35 cellular contexts compared by ENCODE assay signal in the genomic region with DNA sequence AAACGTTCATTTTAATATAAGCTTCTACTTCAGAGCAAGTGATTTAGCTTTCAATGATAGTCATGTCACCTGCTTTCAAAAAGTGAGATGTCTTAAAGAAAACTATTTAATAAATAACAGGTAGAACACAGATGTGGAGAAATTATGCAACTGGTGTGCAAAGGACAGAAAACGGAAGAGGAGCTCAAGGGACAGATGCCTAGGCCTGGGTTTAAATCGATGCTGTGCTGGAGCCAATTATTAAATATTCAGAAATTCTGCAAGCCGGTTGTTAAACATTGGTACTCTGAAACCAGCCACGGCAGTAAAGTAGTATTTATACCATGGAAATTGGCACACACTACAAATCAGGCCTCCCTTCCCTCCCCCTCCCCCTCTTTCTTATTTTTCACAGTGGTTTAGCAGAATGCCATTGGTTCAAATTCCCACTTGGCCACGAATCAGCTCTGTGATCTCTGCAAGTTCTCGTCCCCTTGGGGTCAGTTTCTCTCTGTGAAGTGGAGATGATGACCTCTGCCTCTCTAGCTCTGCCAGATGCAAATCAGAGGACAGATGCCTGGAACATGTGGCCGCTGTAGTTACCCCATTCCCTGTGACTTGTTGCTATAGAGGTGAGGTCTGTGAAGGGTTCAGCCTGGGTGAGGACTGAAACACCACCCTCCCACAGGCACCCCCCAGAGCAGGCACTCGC.
"Had no signal": no experiment of that assay in that cellular context is flagged by ENCODE, and none has a peak within 500 bp of the region (broad histone marks: within the 10 kb centered on the region; RNA-seq: fewer than 3 reads in every experiment).

No MANE protein-coding gene starts in this region.

- H3K27ac Mint-ChIP-seq: activated B cell treated with CpG ODN at 0.5 μM for 24 hours; activated CD4-positive, alpha-beta memory T cell treated with anti-CD3 and anti-CD28 coated beads, Interleukin-2, amount 10 ng/mL, durations not matched to agents 7 days and 5 days; activated CD4-positive, alpha-beta T cell treated with anti-CD3 and anti-CD28 coated beads, Interleukin-2, amount 10 ng/mL, durations not matched to agents 7 days and 5 days; activated CD8-positive, alpha-beta memory T cell treated with anti-CD3 and anti-CD28 coated beads, Interleukin-2, amount 10 ng/mL, durations not matched to agents 7 days and 5 days; activated CD8-positive, alpha-beta T cell treated with anti-CD3 and anti-CD28 coated beads, Interleukin-2, amount 10 ng/mL, durations not matched to agents 7 days and 5 days; activated naive CD4-positive, alpha-beta T cell treated with anti-CD3 and anti-CD28 coated beads, Interleukin-2, amount 10 ng/mL, durations not matched to agents 7 days and 5 days; activated naive CD4-positive, alpha-beta T cell treated with anti-CD3 and anti-CD28 coated beads, Interleukin-2, amount 50 U/mL, for 24 hours; activated naive CD8-positive, alpha-beta T cell; activated naive CD8-positive, alpha-beta T cell treated with anti-CD3 and anti-CD28 coated beads, Interleukin-2, amount 10 ng/mL, durations not matched to agents 7 days and 5 days; activated naive CD8-positive, alpha-beta T cell treated with anti-CD3 and anti-CD28 coated beads, Interleukin-2, amount 50 U/mL, for 24 hours; activated T-cell treated with anti-CD3 and anti-CD28 coated beads, Interleukin-2, amount 50 U/mL, for 24 hours; activated T-helper 2 cell treated with anti-CD3 and anti-CD28 coated beads, Interferon-gamma antibody, Interleukin-2, Interleukin-4, amounts not matched to agents 10 μg/mL and 5 μg/mL and 100 μg/mL, durations not matched to agents 14 hours and 24 hours and 36 hours; T-helper 1 cell treated with Interleukin-12 subunit alpha and Interleukin-12 subunit beta and Interleukin-4 antibody, amounts not matched to agents 30 μg/mL and 1 μg/mL, for 36 hours; T-helper 2 cell treated with Interferon-gamma antibody and Interleukin-4, amounts not matched to agents 5 μg/mL and 100 μg/mL, for 36 hours had no signal

- H3K27me3 ChIP-seq: ascending aorta, cardiac muscle cell had no signal

- H3K4me1 ChIP-seq: ascending aorta had no signal

- ATAC-seq: activated CD8-positive, alpha-beta memory T cell treated with anti-CD3 and anti-CD28 coated beads, Interleukin-2, amount 10 ng/mL, durations not matched to agents 7 days and 5 days; activated CD8-positive, alpha-beta T cell treated with anti-CD3 and anti-CD28 coated beads, Interleukin-2, amount 10 ng/mL, durations not matched to agents 7 days and 5 days; activated naive CD8-positive, alpha-beta T cell treated with anti-CD3 and anti-CD28 coated beads, Interleukin-2, amount 50 U/mL, for 24 hours had no signal

- H3K27me3 Mint-ChIP-seq: brain had no signal

- H3K4me3 Mint-ChIP-seq: activated B cell treated with CpG ODN at 0.5 μM for 24 hours; activated CD4-positive, alpha-beta memory T cell treated with anti-CD3 and anti-CD28 coated beads, Interleukin-2, amount 10 ng/mL, durations not matched to agents 7 days and 5 days; activated CD4-positive, alpha-beta T cell treated with anti-CD3 and anti-CD28 coated beads, Interleukin-2, amount 10 ng/mL, durations not matched to agents 7 days and 5 days; activated CD8-positive, alpha-beta memory T cell treated with anti-CD3 and anti-CD28 coated beads, Interleukin-2, amount 10 ng/mL, durations not matched to agents 7 days and 5 days; activated CD8-positive, alpha-beta T cell treated with anti-CD3 and anti-CD28 coated beads, Interleukin-2, amount 10 ng/mL, durations not matched to agents 7 days and 5 days; activated naive CD4-positive, alpha-beta T cell treated with anti-CD3 and anti-CD28 coated beads, Interleukin-2, amount 10 ng/mL, durations not matched to agents 7 days and 5 days; activated naive CD4-positive, alpha-beta T cell treated with anti-CD3 and anti-CD28 coated beads, Interleukin-2, amount 50 U/mL, for 24 hours; activated naive CD8-positive, alpha-beta T cell; activated naive CD8-positive, alpha-beta T cell treated with anti-CD3 and anti-CD28 coated beads, Interleukin-2, amount 10 ng/mL, durations not matched to agents 7 days and 5 days; activated naive CD8-positive, alpha-beta T cell treated with anti-CD3 and anti-CD28 coated beads, Interleukin-2, amount 50 U/mL, for 24 hours; activated T-cell treated with anti-CD3 and anti-CD28 coated beads, Interleukin-2, amount 50 U/mL, for 24 hours; brain; central memory CD8-positive, alpha-beta T cell; T-helper 1 cell treated with Interleukin-12 subunit alpha and Interleukin-12 subunit beta and Interleukin-4 antibody, amounts not matched to agents 30 μg/mL and 1 μg/mL, for 36 hours; T-helper 2 cell treated with Interferon-gamma antibody and Interleukin-4, amounts not matched to agents 5 μg/mL and 100 μg/mL, for 36 hours had no signal

- H3K36me3 ChIP-seq: ascending aorta, cardiac muscle cell had no signal

- H3K36me3 Mint-ChIP-seq: activated naive CD4-positive, alpha-beta T cell treated with anti-CD3 and anti-CD28 coated beads, Interleukin-2, amount 10 ng/mL, durations not matched to agents 7 days and 5 days; activated naive CD4-positive, alpha-beta T cell treated with anti-CD3 and anti-CD28 coated beads, Interleukin-2, amount 50 U/mL, for 24 hours; activated naive CD8-positive, alpha-beta T cell; brain had no signal

- H3K9me3 ChIP-seq: ascending aorta had no signal

- H3K4me3 ChIP-seq: ascending aorta, cardiac muscle cell had no signal

- DNase-seq: activated B cell treated with CpG ODN at 0.5 μM for 24 hours; activated CD4-positive, alpha-beta memory T cell treated with anti-CD3 and anti-CD28 coated beads, Interleukin-2, amount 10 ng/mL, durations not matched to agents 7 days and 5 days; activated CD4-positive, alpha-beta T cell treated with anti-CD3 and anti-CD28 coated beads for 4 hours; activated CD4-positive, alpha-beta T cell treated with anti-CD3 and anti-CD28 coated beads, Interleukin-2, amount 10 ng/mL, durations not matched to agents 7 days and 5 days; activated CD4-positive, alpha-beta T cell treated with anti-CD3 and anti-CD28 coated beads, Interleukin-2, amount 50 U/mL, for 48 hours; activated CD4-positive, CD25-positive, alpha-beta regulatory T cell treated with anti-CD3 and anti-CD28 coated beads, Interleukin-2, amount 50 U/mL, for 72 hours; activated CD8-positive, alpha-beta memory T cell treated with anti-CD3 and anti-CD28 coated beads for 24 hours; activated CD8-positive, alpha-beta memory T cell treated with anti-CD3 and anti-CD28 coated beads, Interleukin-2, amount 10 ng/mL, durations not matched to agents 7 days and 5 days; activated CD8-positive, alpha-beta memory T cell treated with anti-CD3 and anti-CD28 coated beads, Interleukin-2, amount 50 U/mL, for 48 hours; activated CD8-positive, alpha-beta T cell treated with anti-CD3 and anti-CD28 coated beads, Interleukin-2, amount 10 ng/mL, durations not matched to agents 7 days and 5 days; activated effector memory CD4-positive, alpha-beta T cell treated with Interleukin-2 at 50 U/mL for 16 hours; activated gamma-delta T cell; activated naive CD4-positive, alpha-beta T cell treated with anti-CD3 and anti-CD28 coated beads, Interleukin-2, amount 10 ng/mL, durations not matched to agents 7 days and 5 days; activated naive CD4-positive, alpha-beta T cell treated with Interleukin-2 at 50 U/mL for 16 hours; activated naive CD8-positive, alpha-beta T cell treated with anti-CD3 and anti-CD28 coated beads, Interleukin-2, amount 10 ng/mL, durations not matched to agents 7 days and 5 days; activated naive CD8-positive, alpha-beta T cell treated with anti-CD3 and anti-CD28 coated beads, Interleukin-2, amount 50 U/mL, for 24 hours; activated T-cell treated with anti-CD3 and anti-CD28 coated beads, Interleukin-2, amount 50 U/mL, for 24 hours; activated T-cell treated with anti-CD3 and anti-CD28 coated beads, Interleukin-2, amount 50 U/mL, for 48 hours; amygdala; anterior cingulate cortex; caudate nucleus; cerebellar nuclear complex; T-helper 1 cell; T-helper 2 cell; T-helper 9 cell had no signal

- H3K9me3 Mint-ChIP-seq: activated B cell treated with CpG ODN at 0.5 μM for 24 hours; activated naive CD4-positive, alpha-beta T cell treated with anti-CD3 and anti-CD28 coated beads, Interleukin-2, amount 50 U/mL, for 24 hours; activated naive CD8-positive, alpha-beta T cell treated with anti-CD3 and anti-CD28 coated beads, Interleukin-2, amount 50 U/mL, for 24 hours; activated T-cell treated with anti-CD3 and anti-CD28 coated beads, Interleukin-2, amount 50 U/mL, for 24 hours; central memory CD8-positive, alpha-beta T cell had no signal

- H3K27ac ChIP-seq: ascending aorta, cardiac muscle cell, VCaP had no signal
